Comparison of ENCODE assay signal across 8 cellular contexts in the genomic region with DNA sequence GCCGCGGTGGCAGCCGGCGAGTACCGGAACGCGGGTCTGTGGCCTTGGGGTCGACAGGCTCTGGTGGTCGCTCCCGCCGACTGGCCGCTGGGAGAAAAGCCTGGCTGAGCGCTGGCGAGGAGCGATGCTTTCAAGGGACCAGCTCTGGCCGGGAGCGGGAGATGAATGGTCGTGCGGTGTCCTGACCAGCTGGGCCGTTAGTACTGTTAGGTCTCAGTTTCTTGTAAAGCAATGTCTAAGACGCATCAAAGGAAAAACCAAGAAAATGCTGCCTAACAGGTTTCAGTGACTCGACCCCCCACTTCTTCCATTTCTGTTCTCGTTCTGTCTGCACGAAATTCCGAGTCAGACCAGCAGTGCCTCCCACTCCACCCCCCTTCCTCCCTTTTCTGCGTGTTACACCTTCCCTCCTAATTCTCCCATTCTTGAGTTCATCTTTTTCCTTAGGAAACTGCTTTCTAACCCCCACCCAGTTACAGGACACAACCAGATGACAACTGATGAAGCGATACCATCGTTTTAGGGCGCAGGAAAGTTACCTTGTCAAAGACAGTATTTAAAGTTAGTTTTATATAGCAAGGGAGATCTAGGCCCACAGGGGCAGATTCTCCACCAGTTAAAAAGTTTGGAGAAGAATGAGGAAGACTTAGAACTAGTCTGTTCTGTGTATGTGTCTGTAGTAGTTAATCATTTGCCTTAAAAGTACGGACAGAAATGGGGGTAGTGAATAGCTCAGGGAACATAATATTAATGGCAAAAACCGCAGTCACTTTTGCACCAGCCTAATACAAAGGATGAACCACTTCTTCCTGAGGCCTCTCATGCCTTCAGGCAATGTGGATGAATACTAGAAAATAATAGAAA. TPM values are rescaled to one million over a fixed set of nuclear protein-coding genes. Genes with fewer than 3 reads are reported as not detected.
DNase-seq lines count a peak whose midpoint lies in the region; ATAC-seq and TF ChIP-seq lines count a peak whose summit lies in the region.

No MANE protein-coding gene starts in this region.

- peak overlapping the region; percentile 93 for H3K4me3 Mint-ChIP-seq in activated naive CD4-positive, alpha-beta T cell treated with anti-CD3 and anti-CD28 coated beads for 36 hours
- H3K4me3 Mint-ChIP-seq in activated B cell treated with CpG ODN at 0.5 μM for 24 hours = peak overlapping the region; percentile 99

- H3K27me3 Mint-ChIP-seq in activated naive CD4-positive, alpha-beta T cell treated with anti-CD3 and anti-CD28 coated beads for 36 hours (ENCODE audit: low read depth) = no peaks in the 10 kb centered on the region
- no peaks in the 10 kb centered on the region for H3K27me3 Mint-ChIP-seq in activated B cell treated with CpG ODN at 0.5 μM for 24 hours

- H2AFZ ChIP-seq in neuronal stem cell (ENCODE audit: low read length) = peak overlapping the region; percentile 98

- H3K4ac ChIP-seq in neuronal stem cell (ENCODE audit: low read length) = no peak overlapping the region

- peak overlapping the region; percentile 68 for H4K8ac ChIP-seq in neuronal stem cell (ENCODE audit: low read depth, low read length)

- ATAC-seq in HG03108 (IDR thresholded peaks at IDR 0.05; ENCODE audit: unreplicated experiment) (peak; percentile 11), activated B cell treated with CpG ODN at 0.5 μM for 24 hours (ENCODE audit: low read depth) (peak; percentile 8)

- peak overlapping the region; percentile 65 for H2BK120ac ChIP-seq in neuronal stem cell (ENCODE audit: low read depth, low read length)

- peaks cover 17% of the 10 kb centered on the region for H3K4me1 Mint-ChIP-seq in activated naive CD4-positive, alpha-beta T cell treated with anti-CD3 and anti-CD28 coated beads for 36 hours (ENCODE audit: low read depth)
- peaks cover 10% of the 10 kb centered on the region for H3K4me1 Mint-ChIP-seq in activated B cell treated with CpG ODN at 0.5 μM for 24 hours

- peak overlapping the region; percentile 99 for H3K9ac ChIP-seq in neuronal stem cell (ENCODE audit: low read depth, low read length, poor library complexity)

- no CpG with 5 or more reads among the region's 31 CpGs for WGBS in neuronal stem cell (ENCODE audit: extremely low coverage in 2 of 2, insufficient read length in 2 of 2, insufficient replicate concordance in 1 of 2), 2 donors

- H3K14ac ChIP-seq in neuronal stem cell (ENCODE audit: low read length) = peak overlapping the region; percentile 57

- H3K9me3 ChIP-seq in neuronal stem cell (replicated peaks in 1 of 2; ENCODE audit: control insufficient read depth in 2 of 2, insufficient read depth in 1 of 2, low read depth in 1 of 2, low read length in 2 of 2) = no peaks in the 10 kb centered on the region

- H3K23ac ChIP-seq in neuronal stem cell (ENCODE audit: low read depth, low read length, poor library complexity) = peak overlapping the region; percentile 93

- peak overlapping the region; percentile 99 for H3K18ac ChIP-seq in neuronal stem cell (ENCODE audit: low read length)

- H3K27ac ChIP-seq in neuronal stem cell (replicated peaks; ENCODE audit: low read length) = peak overlapping the region; percentile 86

- peaks cover 0 to 10% of the 10 kb centered on the region in 2 donors for H3K36me3 ChIP-seq in neuronal stem cell (replicated peaks in 1 of 2; ENCODE audit: control insufficient read depth in 2 of 2, insufficient read depth in 2 of 2, low read length in 2 of 2)

- H3K27ac Mint-ChIP-seq in activated naive CD4-positive, alpha-beta T cell treated with anti-CD3 and anti-CD28 coated beads for 36 hours = peak overlapping the region; percentile 76
- H3K27ac Mint-ChIP-seq in activated B cell treated with CpG ODN at 0.5 μM for 24 hours = peak overlapping the region; percentile 96

- TF ChIP-seq CTCF in activated B cell treated with CpG ODN at 0.5 μM for 24 hours (IDR thresholded peaks at IDR 0.05) (no peak), foreskin fibroblast (IDR thresholded peaks at IDR 0.05; ENCODE audit: low read depth, low read length) (no peak)

- no peaks in the 10 kb centered on the region for H3K9me3 Mint-ChIP-seq in activated naive CD4-positive, alpha-beta T cell treated with anti-CD3 and anti-CD28 coated beads for 36 hours
- H3K9me3 Mint-ChIP-seq in activated B cell treated with CpG ODN at 0.5 μM for 24 hours = no peaks in the 10 kb centered on the region

- H4K91ac ChIP-seq in neuronal stem cell (ENCODE audit: low read depth, low read length, poor library complexity) = peak overlapping the region; percentile 76

- intact Hi-C loops in activated naive CD4-positive, alpha-beta T cell treated with anti-CD3 and anti-CD28 coated beads for 36 hours (cut with micrococcal nuclease) = loop anchor here (2.0 to 10.0 kb wide), 9 partner anchors 61 to 653 kb away; a partner anchor contains a TSS
- intact Hi-C loops in activated B cell treated with CpG ODN at 0.5 μM for 24 hours (cut with micrococcal nuclease) = loop anchor here (1.0 to 5.0 kb wide), 7 partner anchors 81 to 653 kb away; a partner anchor contains a TSS

- H3K4me1 ChIP-seq in neuronal stem cell (ENCODE audit: control insufficient read depth in 2 of 2, insufficient read depth in 1 of 2, low read depth in 1 of 2, low read length in 2 of 2) = peaks cover 0 to 14% of the 10 kb centered on the region in 2 donors

- H3K4me2 ChIP-seq in neuronal stem cell (ENCODE audit: insufficient read depth, low read length, poor library complexity, severe bottlenecking) = peak overlapping the region; percentile 74

- H2AK5ac ChIP-seq in neuronal stem cell (ENCODE audit: low read depth, low read length) = peak overlapping the region; percentile 46

- peak overlapping the region; percentile 97 for H2BK5ac ChIP-seq in neuronal stem cell (ENCODE audit: low read length)

- POLR2A ChIA-PET in activated B cell treated with CpG ODN at 0.5 μM for 24 hours (lab: Charles Lee) = interaction anchor here (0.6 to 1.9 kb wide), 10 partner anchors 10 to 442 kb away, joined by 3 to 9 read pairs (median 5); a partner anchor contains a TSS

- DNase-seq in activated naive CD4-positive, alpha-beta T cell treated with anti-CD3 and anti-CD28 coated beads for 36 hours = peak; percentile 20
- no peak for DNase-seq in activated naive CD4-positive, alpha-beta T cell (lab: John Stamatoyannopoulos, UW)
- no peak for DNase-seq in activated B cell treated with CpG ODN at 0.5 μM for 24 hours
- DNase-seq in foreskin fibroblast = peak; percentile 2 to 46
- DNase-seq in neuronal stem cell (ENCODE audit: low spot score) = no peak
- no peak for DNase-seq in 8988T
- no peak for DNase-seq in superior temporal gyrus (ENCODE audit: extremely low spot score)

- H3K36me3 Mint-ChIP-seq in activated naive CD4-positive, alpha-beta T cell treated with anti-CD3 and anti-CD28 coated beads for 36 hours (ENCODE audit: low read depth) = peaks cover 1% of the 10 kb centered on the region
- H3K36me3 Mint-ChIP-seq in activated B cell treated with CpG ODN at 0.5 μM for 24 hours (ENCODE audit: low read depth) = peaks cover 17% of the 10 kb centered on the region

- H3K79me1 ChIP-seq in neuronal stem cell (ENCODE audit: low read depth, low read length) = peaks cover 1% of the 10 kb centered on the region

- H2BK15ac ChIP-seq in neuronal stem cell (ENCODE audit: low read length) = peak overlapping the region; percentile 82

- H3K27me3 ChIP-seq in neuronal stem cell (ENCODE audit: control insufficient read depth in 3 of 3, insufficient read depth in 3 of 3, low read depth in 1 of 3, low read length in 3 of 3) = no peaks in the 10 kb centered on the region

- H3K4me3 ChIP-seq in foreskin fibroblast (ENCODE audit: low read depth in 1 of 2, low read length in 2 of 2) (peak overlapping the region; percentile 99 to 100), neuronal stem cell (ENCODE audit: low read length in 2 of 2) (peak overlapping the region; percentile 90 to 91)

- no peak overlapping the region for H2BK12ac ChIP-seq in neuronal stem cell (ENCODE audit: low read length)

- CTCF ChIA-PET in activated naive CD4-positive, alpha-beta T cell treated with anti-CD3 and anti-CD28 coated beads for 36 hours (lab: Charles Lee) = interaction anchor here (0.8 to 1.9 kb wide), 11 partner anchors 8 to 656 kb away, joined by 3 to 12 read pairs (median 4); a partner anchor contains a TSS
- CTCF ChIA-PET in activated B cell treated with CpG ODN at 0.5 μM for 24 hours (lab: Charles Lee) = interaction anchor here (0.8 to 1.5 kb wide), 5 partner anchors 11 to 228 kb away, joined by 3 to 8 read pairs (median 3); no protein-coding TSS in a partner anchor

RNA-seq across cellular contexts. Expression of a gene that starts 1.0 kb away (rescaled TPM):
- 10 to 100 TPM; 25.9 to 26.2 TPM for total RNA-seq in activated naive CD4-positive, alpha-beta T cell treated with anti-CD3 and anti-CD28 coated beads for 36 hours
- total RNA-seq in activated B cell treated with CpG ODN at 0.5 μM for 24 hours = 38.4 and 42.0 TPM in 2 replicates
- polyA plus RNA-seq in neuronal stem cell (2013, experiment 1 of 2) = 23.0 TPM
- 24.0 TPM for polyA plus RNA-seq in neuronal stem cell (2013, experiment 2 of 2)

Comparison
In these comparisons a context has a peak if more than half of its experiments do, and no peak if none do; other contexts are left out.
1. DNase-seq: peak in activated naive CD4-positive, alpha-beta T cell treated with anti-CD3 and anti-CD28 coated beads for 36 hours (single experiment) and foreskin fibroblast (2 of 2); none in activated naive CD4-positive, alpha-beta T cell (0 of 4), activated B cell treated with CpG ODN at 0.5 μM for 24 hours (single experiment), neuronal stem cell (single experiment), 8988T (single experiment) and superior temporal gyrus (single experiment).